Comparison of ENCODE assay signal across 1 cellular context in the genomic region with DNA sequence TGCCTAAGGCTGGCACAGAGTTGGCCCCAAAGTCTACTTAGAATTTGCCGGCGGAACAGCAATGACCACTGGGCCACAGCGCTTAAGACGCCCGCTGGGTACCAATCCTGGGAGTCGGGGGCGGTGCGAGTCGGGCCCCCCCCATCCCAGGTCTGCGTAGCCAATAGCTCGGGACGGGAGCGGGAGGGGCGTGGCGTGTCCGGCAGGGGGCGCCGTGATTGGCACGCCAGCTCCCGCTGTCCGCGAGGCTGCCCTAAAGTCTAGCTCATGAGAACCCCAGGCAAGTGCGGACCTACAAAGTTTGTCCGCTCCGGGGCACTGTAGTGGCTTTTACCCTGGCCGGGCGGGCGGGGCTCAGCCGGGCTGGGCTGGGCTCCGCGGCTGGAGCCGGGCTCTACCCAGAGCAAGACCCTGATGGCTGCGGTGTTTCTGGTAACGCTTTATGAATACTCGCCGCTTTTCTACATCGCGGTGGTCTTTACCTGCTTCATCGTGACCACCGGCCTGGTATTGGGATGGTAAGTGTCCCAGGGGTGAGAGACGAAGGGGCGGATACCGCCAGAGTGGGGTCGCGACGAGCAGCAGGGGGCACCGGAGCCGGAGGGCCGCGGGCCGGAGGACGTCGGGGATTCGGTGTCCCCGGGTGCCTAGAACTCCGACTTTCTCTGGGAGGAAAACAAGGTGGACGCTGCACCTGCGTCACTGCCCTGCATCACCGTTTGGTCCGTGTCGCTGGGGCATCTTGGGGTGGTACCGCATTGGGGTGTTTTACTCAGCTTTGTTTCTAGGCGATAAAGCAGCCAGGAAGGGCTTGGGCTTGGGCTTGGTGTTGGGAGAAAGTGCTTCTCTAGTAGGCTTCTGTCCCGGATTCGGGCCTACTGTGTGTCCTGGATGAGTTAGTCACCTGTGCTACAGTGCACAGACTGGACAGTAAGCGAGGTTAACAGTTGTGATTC.
TF ChIP-seq lines count a peak whose summit lies in the region.

A gene with protein sequence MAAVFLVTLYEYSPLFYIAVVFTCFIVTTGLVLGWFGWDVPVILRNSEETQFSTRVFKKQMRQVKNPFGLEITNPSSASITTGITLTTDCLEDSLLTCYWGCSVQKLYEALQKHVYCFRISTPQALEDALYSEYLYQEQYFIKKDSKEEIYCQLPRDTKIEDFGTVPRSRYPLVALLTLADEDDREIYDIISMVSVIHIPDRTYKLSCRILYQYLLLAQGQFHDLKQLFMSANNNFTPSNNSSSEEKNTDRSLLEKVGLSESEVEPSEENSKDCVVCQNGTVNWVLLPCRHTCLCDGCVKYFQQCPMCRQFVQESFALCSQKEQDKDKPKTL (plus strand): TSS at position 361 of the 956 bp plus-strand sequence. CDS start 54 bp downstream, at position 415.

TF ChIP-seq in HEK293, 187 proteins besides CTCF, POLR2A, EP300 and RAD21 (continued from another document and continues in another):
- TF ChIP-seq, protein P1, sequence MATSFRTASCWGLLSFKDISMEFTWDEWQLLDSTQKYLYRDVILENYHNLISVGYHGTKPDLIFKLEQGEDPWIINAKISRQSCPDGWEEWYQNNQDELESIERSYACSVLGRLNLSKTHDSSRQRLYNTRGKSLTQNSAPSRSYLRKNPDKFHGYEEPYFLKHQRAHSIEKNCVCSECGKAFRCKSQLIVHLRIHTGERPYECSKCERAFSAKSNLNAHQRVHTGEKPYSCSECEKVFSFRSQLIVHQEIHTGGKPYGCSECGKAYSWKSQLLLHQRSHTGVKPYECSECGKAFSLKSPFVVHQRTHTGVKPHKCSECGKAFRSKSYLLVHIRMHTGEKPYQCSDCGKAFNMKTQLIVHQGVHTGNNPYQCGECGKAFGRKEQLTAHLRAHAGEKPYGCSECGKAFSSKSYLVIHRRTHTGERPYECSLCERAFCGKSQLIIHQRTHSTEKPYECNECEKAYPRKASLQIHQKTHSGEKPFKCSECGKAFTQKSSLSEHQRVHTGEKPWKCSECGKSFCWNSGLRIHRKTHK (tag by site-specific recombination; IDR thresholded peaks at IDR 0.05), result no peak
- 0 out of 2 replicates have a peak, but pooled peaks have one; percentile 43 for TF ChIP-seq BCL11A (tag by site-specific recombination; IDR thresholded peaks at IDR 0.05; ENCODE audit: low read depth)
- peak; percentile 47; the same call in 1 of the 2 replicates for TF ChIP-seq ZEB2 (tag by site-specific recombination; IDR thresholded peaks at IDR 0.05)
- TF ChIP-seq ZNF629 (tag by site-specific recombination; IDR thresholded peaks at IDR 0.05), result peak; percentile 50
- no peak for TF ChIP-seq ZNF48 (tag by site-specific recombination; IDR thresholded peaks at IDR 0.05)
- TF ChIP-seq, protein P2, sequence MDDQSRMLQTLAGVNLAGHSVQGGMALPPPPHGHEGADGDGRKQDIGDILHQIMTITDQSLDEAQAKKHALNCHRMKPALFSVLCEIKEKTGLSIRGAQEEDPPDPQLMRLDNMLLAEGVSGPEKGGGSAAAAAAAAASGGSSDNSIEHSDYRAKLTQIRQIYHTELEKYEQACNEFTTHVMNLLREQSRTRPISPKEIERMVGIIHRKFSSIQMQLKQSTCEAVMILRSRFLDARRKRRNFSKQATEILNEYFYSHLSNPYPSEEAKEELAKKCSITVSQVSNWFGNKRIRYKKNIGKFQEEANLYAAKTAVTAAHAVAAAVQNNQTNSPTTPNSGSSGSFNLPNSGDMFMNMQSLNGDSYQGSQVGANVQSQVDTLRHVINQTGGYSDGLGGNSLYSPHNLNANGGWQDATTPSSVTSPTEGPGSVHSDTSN (CRISPR knock-in tag; IDR thresholded peaks at IDR 0.05), result peak; percentile 82; the same call in 1 of the 2 replicates
- TF ChIP-seq GLIS2 (tag by site-specific recombination; IDR thresholded peaks at IDR 0.05), result peak; percentile 87
- no peak for TF ChIP-seq ZNF391 (tag by site-specific recombination; IDR thresholded peaks at IDR 0.05; ENCODE audit: borderline replicate concordance, low read depth)
- TF ChIP-seq GLI4 (tag by site-specific recombination; IDR thresholded peaks at IDR 0.05), result no peak
- TF ChIP-seq ZNF341 (tag by site-specific recombination; IDR thresholded peaks at IDR 0.05; ENCODE audit: low read depth), result 0 out of 2 replicates have a peak, but pooled peaks have one; percentile 19
- no peak for TF ChIP-seq HOXD13 (CRISPR knock-in tag; IDR thresholded peaks at IDR 0.05; ENCODE audit: borderline replicate concordance)
- TF ChIP-seq ZNF302 (tag by site-specific recombination; IDR thresholded peaks at IDR 0.05; ENCODE audit: low read depth), result no peak
- TF ChIP-seq KLF16 (tag by site-specific recombination; IDR thresholded peaks at IDR 0.05), result 0 out of 2 replicates have a peak, but pooled peaks have one; percentile 42
- peak; percentile 91 for TF ChIP-seq ZXDB (tag by site-specific recombination; IDR thresholded peaks at IDR 0.05)
- TF ChIP-seq, protein P3, sequence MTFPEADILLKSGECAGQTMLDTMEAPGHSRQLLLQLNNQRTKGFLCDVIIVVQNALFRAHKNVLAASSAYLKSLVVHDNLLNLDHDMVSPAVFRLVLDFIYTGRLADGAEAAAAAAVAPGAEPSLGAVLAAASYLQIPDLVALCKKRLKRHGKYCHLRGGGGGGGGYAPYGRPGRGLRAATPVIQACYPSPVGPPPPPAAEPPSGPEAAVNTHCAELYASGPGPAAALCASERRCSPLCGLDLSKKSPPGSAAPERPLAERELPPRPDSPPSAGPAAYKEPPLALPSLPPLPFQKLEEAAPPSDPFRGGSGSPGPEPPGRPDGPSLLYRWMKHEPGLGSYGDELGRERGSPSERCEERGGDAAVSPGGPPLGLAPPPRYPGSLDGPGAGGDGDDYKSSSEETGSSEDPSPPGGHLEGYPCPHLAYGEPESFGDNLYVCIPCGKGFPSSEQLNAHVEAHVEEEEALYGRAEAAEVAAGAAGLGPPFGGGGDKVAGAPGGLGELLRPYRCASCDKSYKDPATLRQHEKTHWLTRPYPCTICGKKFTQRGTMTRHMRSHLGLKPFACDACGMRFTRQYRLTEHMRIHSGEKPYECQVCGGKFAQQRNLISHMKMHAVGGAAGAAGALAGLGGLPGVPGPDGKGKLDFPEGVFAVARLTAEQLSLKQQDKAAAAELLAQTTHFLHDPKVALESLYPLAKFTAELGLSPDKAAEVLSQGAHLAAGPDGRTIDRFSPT (tag by site-specific recombination; IDR thresholded peaks at IDR 0.05), result peak; percentile 56; the same call in 1 of the 2 replicates
- TF ChIP-seq, protein P4, sequence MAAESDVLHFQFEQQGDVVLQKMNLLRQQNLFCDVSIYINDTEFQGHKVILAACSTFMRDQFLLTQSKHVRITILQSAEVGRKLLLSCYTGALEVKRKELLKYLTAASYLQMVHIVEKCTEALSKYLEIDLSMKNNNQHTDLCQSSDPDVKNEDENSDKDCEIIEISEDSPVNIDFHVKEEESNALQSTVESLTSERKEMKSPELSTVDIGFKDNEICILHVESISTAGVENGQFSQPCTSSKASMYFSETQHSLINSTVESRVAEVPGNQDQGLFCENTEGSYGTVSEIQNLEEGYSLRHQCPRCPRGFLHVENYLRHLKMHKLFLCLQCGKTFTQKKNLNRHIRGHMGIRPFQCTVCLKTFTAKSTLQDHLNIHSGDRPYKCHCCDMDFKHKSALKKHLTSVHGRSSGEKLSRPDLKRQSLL (tag by site-specific recombination; IDR thresholded peaks at IDR 0.05), result 0 out of 2 replicates have a peak, but pooled peaks have one; percentile 28
- TF ChIP-seq ZNF571 (tag by site-specific recombination; IDR thresholded peaks at IDR 0.05), result no peak
- TF ChIP-seq KLF8 (tag by site-specific recombination; IDR thresholded peaks at IDR 0.05), result peak; percentile 65; the same call in 1 of the 2 replicates
- TF ChIP-seq ZNF121 (tag by site-specific recombination; IDR thresholded peaks at IDR 0.05), result no peak
- TF ChIP-seq ZNF677 (tag by site-specific recombination; IDR thresholded peaks at IDR 0.05), result no peak
- no peak for TF ChIP-seq TRIM28 (IDR thresholded peaks at IDR 0.05; ENCODE audit: borderline replicate concordance, low read length)
- TF ChIP-seq ZBTB48 (tag by site-specific recombination; IDR thresholded peaks at IDR 0.05), result peak; percentile 43; the same call in 1 of the 2 replicates
- TF ChIP-seq GLIS1 (tag by site-specific recombination; IDR thresholded peaks at IDR 0.05), result peak; percentile 53
- TF ChIP-seq, protein P5, sequence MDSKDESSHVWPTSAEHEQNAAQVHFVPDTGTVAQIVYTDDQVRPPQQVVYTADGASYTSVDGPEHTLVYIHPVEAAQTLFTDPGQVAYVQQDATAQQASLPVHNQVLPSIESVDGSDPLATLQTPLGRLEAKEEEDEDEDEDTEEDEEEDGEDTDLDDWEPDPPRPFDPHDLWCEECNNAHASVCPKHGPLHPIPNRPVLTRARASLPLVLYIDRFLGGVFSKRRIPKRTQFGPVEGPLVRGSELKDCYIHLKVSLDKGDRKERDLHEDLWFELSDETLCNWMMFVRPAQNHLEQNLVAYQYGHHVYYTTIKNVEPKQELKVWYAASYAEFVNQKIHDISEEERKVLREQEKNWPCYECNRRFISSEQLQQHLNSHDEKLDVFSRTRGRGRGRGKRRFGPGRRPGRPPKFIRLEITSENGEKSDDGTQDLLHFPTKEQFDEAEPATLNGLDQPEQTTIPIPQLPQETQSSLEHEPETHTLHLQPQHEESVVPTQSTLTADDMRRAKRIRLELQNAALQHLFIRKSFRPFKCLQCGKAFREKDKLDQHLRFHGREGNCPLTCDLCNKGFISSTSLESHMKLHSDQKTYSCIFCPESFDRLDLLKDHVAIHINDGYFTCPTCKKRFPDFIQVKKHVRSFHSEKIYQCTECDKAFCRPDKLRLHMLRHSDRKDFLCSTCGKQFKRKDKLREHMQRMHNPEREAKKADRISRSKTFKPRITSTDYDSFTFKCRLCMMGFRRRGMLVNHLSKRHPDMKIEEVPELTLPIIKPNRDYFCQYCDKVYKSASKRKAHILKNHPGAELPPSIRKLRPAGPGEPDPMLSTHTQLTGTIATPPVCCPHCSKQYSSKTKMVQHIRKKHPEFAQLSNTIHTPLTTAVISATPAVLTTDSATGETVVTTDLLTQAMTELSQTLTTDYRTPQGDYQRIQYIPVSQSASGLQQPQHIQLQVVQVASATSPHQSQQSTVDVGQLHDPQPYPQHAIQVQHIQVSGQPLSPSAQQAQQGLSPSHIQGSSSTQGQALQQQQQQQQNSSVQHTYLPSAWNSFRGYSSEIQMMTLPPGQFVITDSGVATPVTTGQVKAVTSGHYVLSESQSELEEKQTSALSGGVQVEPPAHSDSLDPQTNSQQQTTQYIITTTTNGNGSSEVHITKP (tag by site-specific recombination; IDR thresholded peaks at IDR 0.05), result 0 out of 2 replicates have a peak, but pooled peaks have one; percentile 5
- TF ChIP-seq, protein P6, sequence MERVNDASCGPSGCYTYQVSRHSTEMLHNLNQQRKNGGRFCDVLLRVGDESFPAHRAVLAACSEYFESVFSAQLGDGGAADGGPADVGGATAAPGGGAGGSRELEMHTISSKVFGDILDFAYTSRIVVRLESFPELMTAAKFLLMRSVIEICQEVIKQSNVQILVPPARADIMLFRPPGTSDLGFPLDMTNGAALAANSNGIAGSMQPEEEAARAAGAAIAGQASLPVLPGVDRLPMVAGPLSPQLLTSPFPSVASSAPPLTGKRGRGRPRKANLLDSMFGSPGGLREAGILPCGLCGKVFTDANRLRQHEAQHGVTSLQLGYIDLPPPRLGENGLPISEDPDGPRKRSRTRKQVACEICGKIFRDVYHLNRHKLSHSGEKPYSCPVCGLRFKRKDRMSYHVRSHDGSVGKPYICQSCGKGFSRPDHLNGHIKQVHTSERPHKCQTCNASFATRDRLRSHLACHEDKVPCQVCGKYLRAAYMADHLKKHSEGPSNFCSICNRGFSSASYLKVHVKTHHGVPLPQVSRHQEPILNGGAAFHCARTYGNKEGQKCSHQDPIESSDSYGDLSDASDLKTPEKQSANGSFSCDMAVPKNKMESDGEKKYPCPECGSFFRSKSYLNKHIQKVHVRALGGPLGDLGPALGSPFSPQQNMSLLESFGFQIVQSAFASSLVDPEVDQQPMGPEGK (tag by site-specific recombination; IDR thresholded peaks at IDR 0.05), result peak; percentile 99
- TF ChIP-seq MYNN (tag by site-specific recombination; IDR thresholded peaks at IDR 0.05; ENCODE audit: borderline replicate concordance), result no peak
- TF ChIP-seq ZNF530 (tag by site-specific recombination; IDR thresholded peaks at IDR 0.05; ENCODE audit: low read depth), result no peak
- TF ChIP-seq, protein P7, sequence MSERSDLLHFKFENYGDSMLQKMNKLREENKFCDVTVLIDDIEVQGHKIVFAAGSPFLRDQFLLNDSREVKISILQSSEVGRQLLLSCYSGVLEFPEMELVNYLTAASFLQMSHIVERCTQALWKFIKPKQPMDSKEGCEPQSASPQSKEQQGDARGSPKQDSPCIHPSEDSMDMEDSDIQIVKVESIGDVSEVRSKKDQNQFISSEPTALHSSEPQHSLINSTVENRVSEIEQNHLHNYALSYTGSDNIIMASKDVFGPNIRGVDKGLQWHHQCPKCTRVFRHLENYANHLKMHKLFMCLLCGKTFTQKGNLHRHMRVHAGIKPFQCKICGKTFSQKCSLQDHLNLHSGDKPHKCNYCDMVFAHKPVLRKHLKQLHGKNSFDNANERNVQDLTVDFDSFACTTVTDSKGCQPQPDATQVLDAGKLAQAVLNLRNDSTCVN (tag by site-specific recombination; optimal IDR thresholded peaks at IDR 0.05), result peak; percentile 38
- no peak for TF ChIP-seq ZBTB7A (tag by site-specific recombination; IDR thresholded peaks at IDR 0.05; ENCODE audit: low read depth)
- peak; percentile 39; the same call in 1 of the 2 replicates for TF ChIP-seq ZNF24 (tag by site-specific recombination; IDR thresholded peaks at IDR 0.05)
- peak; percentile 86 for TF ChIP-seq SP2 (tag by site-specific recombination; IDR thresholded peaks at IDR 0.05)
- peak; percentile 55 for TF ChIP-seq ZBTB17 (tag by site-specific recombination; IDR thresholded peaks at IDR 0.05)
- no peak for TF ChIP-seq ZNF670 (tag by site-specific recombination; IDR thresholded peaks at IDR 0.05; ENCODE audit: low read depth)
- TF ChIP-seq, protein P8, sequence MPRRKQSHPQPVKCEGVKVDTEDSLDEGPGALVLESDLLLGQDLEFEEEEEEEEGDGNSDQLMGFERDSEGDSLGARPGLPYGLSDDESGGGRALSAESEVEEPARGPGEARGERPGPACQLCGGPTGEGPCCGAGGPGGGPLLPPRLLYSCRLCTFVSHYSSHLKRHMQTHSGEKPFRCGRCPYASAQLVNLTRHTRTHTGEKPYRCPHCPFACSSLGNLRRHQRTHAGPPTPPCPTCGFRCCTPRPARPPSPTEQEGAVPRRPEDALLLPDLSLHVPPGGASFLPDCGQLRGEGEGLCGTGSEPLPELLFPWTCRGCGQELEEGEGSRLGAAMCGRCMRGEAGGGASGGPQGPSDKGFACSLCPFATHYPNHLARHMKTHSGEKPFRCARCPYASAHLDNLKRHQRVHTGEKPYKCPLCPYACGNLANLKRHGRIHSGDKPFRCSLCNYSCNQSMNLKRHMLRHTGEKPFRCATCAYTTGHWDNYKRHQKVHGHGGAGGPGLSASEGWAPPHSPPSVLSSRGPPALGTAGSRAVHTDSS (tag by site-specific recombination; IDR thresholded peaks at IDR 0.05), result no peak
- TF ChIP-seq SP3 (tag by site-specific recombination; IDR thresholded peaks at IDR 0.05), result peak; percentile 84
- TF ChIP-seq, protein P9, sequence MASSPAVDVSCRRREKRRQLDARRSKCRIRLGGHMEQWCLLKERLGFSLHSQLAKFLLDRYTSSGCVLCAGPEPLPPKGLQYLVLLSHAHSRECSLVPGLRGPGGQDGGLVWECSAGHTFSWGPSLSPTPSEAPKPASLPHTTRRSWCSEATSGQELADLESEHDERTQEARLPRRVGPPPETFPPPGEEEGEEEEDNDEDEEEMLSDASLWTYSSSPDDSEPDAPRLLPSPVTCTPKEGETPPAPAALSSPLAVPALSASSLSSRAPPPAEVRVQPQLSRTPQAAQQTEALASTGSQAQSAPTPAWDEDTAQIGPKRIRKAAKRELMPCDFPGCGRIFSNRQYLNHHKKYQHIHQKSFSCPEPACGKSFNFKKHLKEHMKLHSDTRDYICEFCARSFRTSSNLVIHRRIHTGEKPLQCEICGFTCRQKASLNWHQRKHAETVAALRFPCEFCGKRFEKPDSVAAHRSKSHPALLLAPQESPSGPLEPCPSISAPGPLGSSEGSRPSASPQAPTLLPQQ (tag by site-specific recombination; IDR thresholded peaks at IDR 0.05), result peak; percentile 52; the same call in 1 of the 2 replicates
